11 cellular contexts compared by ENCODE assay signal in the genomic region with DNA sequence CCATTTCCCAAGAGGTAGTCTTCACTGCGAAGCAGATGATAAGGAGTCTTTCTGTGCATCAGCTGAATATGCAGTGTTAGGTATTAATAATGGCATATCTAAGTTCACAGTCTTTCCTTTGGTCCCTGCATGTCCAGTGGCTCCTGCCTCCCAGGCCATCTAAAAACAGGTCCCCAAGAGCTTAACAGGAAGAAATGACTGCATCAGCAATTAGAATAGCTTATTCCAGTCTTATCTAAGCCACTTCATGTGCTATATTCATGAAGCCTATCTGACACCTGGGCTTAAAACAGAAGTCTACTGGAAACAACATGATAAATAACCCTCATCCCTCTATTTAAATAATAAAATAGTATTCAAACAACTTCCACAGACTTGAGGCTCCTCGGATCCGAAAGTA.
"Had no signal": no experiment of that assay in that cellular context is flagged by ENCODE, and none has a peak within 500 bp of the region (broad histone marks: within the 10 kb centered on the region; RNA-seq: fewer than 3 reads in every experiment).

No MANE protein-coding gene starts in this region.

- H3K36me3 ChIP-seq: HAP-1 had no signal

- H2AFZ ChIP-seq: GM23248, GM23338 had no signal

- H3K4me1 ChIP-seq: HAP-1 had no signal

- ATAC-seq: GM23338, HCT116 had no signal

- H3K27ac ChIP-seq: GM23248 had no signal

- H3K9ac ChIP-seq: GM23248 had no signal

- H3K4me2 ChIP-seq: GM23338 had no signal

- FAIRE-seq: H1, H54 had no signal

- H3K9me3 ChIP-seq: HAP-1 had no signal

- DNase-seq: GM23248, GOT3, H7, H9, HCEC 1CT, HFFc6 had no signal

- H3K4me3 ChIP-seq: GM23248, GM23338, HAP-1 had no signal
